ENCODE assay signal across 3 cellular contexts in genomic region chr12:55746147-55746912, GRCh38.
TF ChIP-seq lines count a peak whose summit lies in the region.

No MANE protein-coding gene starts in this region.

TF ChIP-seq in SK-N-SH, 30 proteins besides CTCF, POLR2A, EP300 and RAD21:
- TF ChIP-seq PBX3 (IDR thresholded peaks at IDR 0.05) = no peak
- TF ChIP-seq FOXM1 (IDR thresholded peaks at IDR 0.05; ENCODE audit: low read depth) = no peak
- no peak for TF ChIP-seq POLR2AphosphoS5 (IDR thresholded peaks at IDR 0.05; ENCODE audit: low read depth, low read length)
- TF ChIP-seq EZH2phosphoT487 (IDR thresholded peaks at IDR 0.05; ENCODE audit: borderline replicate concordance, low read depth) = no peak
- TF ChIP-seq USF2 (IDR thresholded peaks at IDR 0.05; ENCODE audit: borderline replicate concordance, low read depth, low read length) = no peak
- TF ChIP-seq MEF2A (IDR thresholded peaks at IDR 0.05; ENCODE audit: borderline replicate concordance, low read depth) = no peak
- no peak for TF ChIP-seq NFIC (IDR thresholded peaks at IDR 0.05; ENCODE audit: borderline replicate concordance)
- no peak for TF ChIP-seq ELF1 (IDR thresholded peaks at IDR 0.05)
- no peak for TF ChIP-seq NRF1 (IDR thresholded peaks at IDR 0.05; ENCODE audit: low read depth, low read length)
- no peak for TF ChIP-seq SIN3A (IDR thresholded peaks at IDR 0.05; ENCODE audit: borderline replicate concordance, low read depth, low read length)
- no peak for TF ChIP-seq MXI1 (IDR thresholded peaks at IDR 0.05; ENCODE audit: low read depth, low read length)
- no peak for TF ChIP-seq FOXJ3 (CRISPR knock-in tag; IDR thresholded peaks at IDR 0.05)
- no peak for TF ChIP-seq TEAD4 (IDR thresholded peaks at IDR 0.05; ENCODE audit: borderline replicate concordance, insufficient read depth)
- no peak for TF ChIP-seq ZBTB33 (IDR thresholded peaks at IDR 0.05; ENCODE audit: borderline replicate concordance, low read depth)
- TF ChIP-seq RCOR1 (IDR thresholded peaks at IDR 0.05; ENCODE audit: low read length) = no peak

TF ChIP-seq in SK-N-SH treated with all-trans-retinoic acid at 6 μM for 48 hours, 23 proteins besides CTCF, POLR2A, EP300 and RAD21:
- TF ChIP-seq ISL1 (CRISPR knock-in tag; IDR thresholded peaks at IDR 0.05) = no peak
- TF ChIP-seq TCF4 (CRISPR knock-in tag; IDR thresholded peaks at IDR 0.05; ENCODE audit: borderline replicate concordance) = no peak
- TF ChIP-seq CSDC2 (CRISPR knock-in tag; IDR thresholded peaks at IDR 0.05) = no peak
- no peak for TF ChIP-seq ZFP30 (CRISPR knock-in tag; IDR thresholded peaks at IDR 0.05)
- TF ChIP-seq SNAI2 (CRISPR knock-in tag; IDR thresholded peaks at IDR 0.05) = no peak
- no peak for TF ChIP-seq TOX (CRISPR knock-in tag; IDR thresholded peaks at IDR 0.05; ENCODE audit: borderline replicate concordance)
- TF ChIP-seq OSR1 (CRISPR knock-in tag; IDR thresholded peaks at IDR 0.05) = no peak
- TF ChIP-seq ZNF8 (CRISPR knock-in tag; IDR thresholded peaks at IDR 0.05) = no peak
TF ChIP-seq in SK-N-SH treated with all-trans-retinoic acid at 6 μM for 48 hours: peak in this region for 0.

TF ChIP-seq in GM12878, 131 proteins besides CTCF, POLR2A, EP300 and RAD21:
- TF ChIP-seq ZSCAN29 (IDR thresholded peaks at IDR 0.05) (no peak), PAX8 (IDR thresholded peaks at IDR 0.05) (no peak), RELA (IDR thresholded peaks at IDR 0.05; ENCODE audit: borderline replicate concordance, partially characterized antibody) (no peak), TCF3 (IDR thresholded peaks at IDR 0.05; ENCODE audit: borderline replicate concordance, insufficient read depth, low read depth, low read length) (no peak), EGR1 (IDR thresholded peaks at IDR 0.05; ENCODE audit: borderline replicate concordance in 1 of 2, low read depth in 2 of 2, low read length in 2 of 2) (no peak), FOXM1 (IDR thresholded peaks at IDR 0.05; ENCODE audit: low read depth, low read length) (no peak), RFX5 (IDR thresholded peaks at IDR 0.05; ENCODE audit: low read depth, low read length) (no peak), BHLHE40 (IDR thresholded peaks at IDR 0.05; ENCODE audit: borderline replicate concordance in 1 of 2, low read depth in 2 of 2, low read length in 1 of 2) (no peak), NR2C2 (IDR thresholded peaks at IDR 0.05; ENCODE audit: borderline replicate concordance, control insufficient read depth, insufficient read length, low read depth) (no peak), SMAD5 (IDR thresholded peaks at IDR 0.05; ENCODE audit: low read depth) (no peak), HDGF (IDR thresholded peaks at IDR 0.05) (no peak), CHD2 (IDR thresholded peaks at IDR 0.05; ENCODE audit: borderline replicate concordance, low read depth, low read length) (no peak), GABPA (IDR thresholded peaks at IDR 0.05; ENCODE audit: low read depth) (no peak), ZNF592 (IDR thresholded peaks at IDR 0.05) (no peak), POU2F2 (IDR thresholded peaks at IDR 0.05; ENCODE audit: borderline replicate concordance, low read depth, low read length) (no peak)
- TF ChIP-seq, protein P1, sequence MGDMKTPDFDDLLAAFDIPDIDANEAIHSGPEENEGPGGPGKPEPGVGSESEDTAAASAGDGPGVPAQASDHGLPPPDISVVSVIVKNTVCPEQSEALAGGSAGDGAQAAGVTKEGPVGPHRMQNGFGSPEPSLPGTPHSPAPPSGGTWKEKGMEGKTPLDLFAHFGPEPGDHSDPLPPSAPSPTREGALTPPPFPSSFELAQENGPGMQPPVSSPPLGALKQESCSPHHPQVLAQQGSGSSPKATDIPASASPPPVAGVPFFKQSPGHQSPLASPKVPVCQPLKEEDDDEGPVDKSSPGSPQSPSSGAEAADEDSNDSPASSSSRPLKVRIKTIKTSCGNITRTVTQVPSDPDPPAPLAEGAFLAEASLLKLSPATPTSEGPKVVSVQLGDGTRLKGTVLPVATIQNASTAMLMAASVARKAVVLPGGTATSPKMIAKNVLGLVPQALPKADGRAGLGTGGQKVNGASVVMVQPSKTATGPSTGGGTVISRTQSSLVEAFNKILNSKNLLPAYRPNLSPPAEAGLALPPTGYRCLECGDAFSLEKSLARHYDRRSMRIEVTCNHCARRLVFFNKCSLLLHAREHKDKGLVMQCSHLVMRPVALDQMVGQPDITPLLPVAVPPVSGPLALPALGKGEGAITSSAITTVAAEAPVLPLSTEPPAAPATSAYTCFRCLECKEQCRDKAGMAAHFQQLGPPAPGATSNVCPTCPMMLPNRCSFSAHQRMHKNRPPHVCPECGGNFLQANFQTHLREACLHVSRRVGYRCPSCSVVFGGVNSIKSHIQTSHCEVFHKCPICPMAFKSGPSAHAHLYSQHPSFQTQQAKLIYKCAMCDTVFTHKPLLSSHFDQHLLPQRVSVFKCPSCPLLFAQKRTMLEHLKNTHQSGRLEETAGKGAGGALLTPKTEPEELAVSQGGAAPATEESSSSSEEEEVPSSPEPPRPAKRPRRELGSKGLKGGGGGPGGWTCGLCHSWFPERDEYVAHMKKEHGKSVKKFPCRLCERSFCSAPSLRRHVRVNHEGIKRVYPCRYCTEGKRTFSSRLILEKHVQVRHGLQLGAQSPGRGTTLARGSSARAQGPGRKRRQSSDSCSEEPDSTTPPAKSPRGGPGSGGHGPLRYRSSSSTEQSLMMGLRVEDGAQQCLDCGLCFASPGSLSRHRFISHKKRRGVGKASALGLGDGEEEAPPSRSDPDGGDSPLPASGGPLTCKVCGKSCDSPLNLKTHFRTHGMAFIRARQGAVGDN (IDR thresholded peaks at IDR 0.05) = no peak
- TF ChIP-seq, protein P2, sequence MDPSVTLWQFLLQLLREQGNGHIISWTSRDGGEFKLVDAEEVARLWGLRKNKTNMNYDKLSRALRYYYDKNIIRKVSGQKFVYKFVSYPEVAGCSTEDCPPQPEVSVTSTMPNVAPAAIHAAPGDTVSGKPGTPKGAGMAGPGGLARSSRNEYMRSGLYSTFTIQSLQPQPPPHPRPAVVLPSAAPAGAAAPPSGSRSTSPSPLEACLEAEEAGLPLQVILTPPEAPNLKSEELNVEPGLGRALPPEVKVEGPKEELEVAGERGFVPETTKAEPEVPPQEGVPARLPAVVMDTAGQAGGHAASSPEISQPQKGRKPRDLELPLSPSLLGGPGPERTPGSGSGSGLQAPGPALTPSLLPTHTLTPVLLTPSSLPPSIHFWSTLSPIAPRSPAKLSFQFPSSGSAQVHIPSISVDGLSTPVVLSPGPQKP (IDR thresholded peaks at IDR 0.05; ENCODE audit: low read depth, low read length) = no peak
